8 cellular contexts compared by ENCODE assay signal in genomic region chr10:32795598-32796183, GRCh38.
DNase-seq lines count a peak whose midpoint lies in the region; ATAC-seq and TF ChIP-seq lines count a peak whose summit lies in the region.

No MANE protein-coding gene starts in this region.

- H3K27ac Mint-ChIP-seq in memory B cell, result no peak overlapping the region

- DNase-seq in AG20443 (ENCODE audit: low spot score) (peak; percentile 32), NCI-H2227 treated with DMSO at 0.1 percent for 48 hours (lab: John Stamatoyannopoulos, UW) (peak; percentile 1), cerebellum (ENCODE audit: low spot score) (peak; percentile 19), memory B cell (ENCODE audit: low spot score in 2 of 2) (peak in 1 of 2 donors; percentile 41), activated gamma-delta T cell (lab: John Stamatoyannopoulos, UW) (no peak)
- DNase-seq in stimulated activated naive CD4-positive, alpha-beta T cell treated with Interleukin-2 at 50 U/mL for 16 hours (lab: John Stamatoyannopoulos, UW), result no peak

- no peaks in the 10 kb centered on the region for H3K27me3 Mint-ChIP-seq in memory B cell

- H3K36me3 Mint-ChIP-seq in memory B cell, result no peaks in the 10 kb centered on the region

- H3K4me1 Mint-ChIP-seq in memory B cell, result no peaks in the 10 kb centered on the region

- H3K9me3 Mint-ChIP-seq in memory B cell, result no peaks in the 10 kb centered on the region

- ATAC-seq in memory B cell (ENCODE audit: low read depth), result peak; percentile 53
- no peak for ATAC-seq in esophagus mucosa

- no peak overlapping the region for H3K4me3 ChIP-seq in GM12875 (ENCODE audit: low read depth, low read length)

- TF ChIP-seq CTCF in GM12875 (IDR thresholded peaks at IDR 0.05; ENCODE audit: borderline replicate concordance, insufficient read depth, low read depth, low read length), result peak; percentile 26; the same call in 1 of the 2 replicates

- H3K4me3 Mint-ChIP-seq in memory B cell, result no peak overlapping the region

Comparison
In these comparisons a context has a peak if more than half of its experiments do, and no peak if none do; other contexts are left out.
1. DNase-seq: peak in AG20443 (single experiment), NCI-H2227 treated with DMSO at 0.1 percent for 48 hours (single experiment) and cerebellum (single experiment); none in activated gamma-delta T cell (single experiment) and stimulated activated naive CD4-positive, alpha-beta T cell treated with Interleukin-2 at 50 U/mL for 16 hours (single experiment).